Comparison of ENCODE assay signal across 1 cellular context in the genomic region with DNA sequence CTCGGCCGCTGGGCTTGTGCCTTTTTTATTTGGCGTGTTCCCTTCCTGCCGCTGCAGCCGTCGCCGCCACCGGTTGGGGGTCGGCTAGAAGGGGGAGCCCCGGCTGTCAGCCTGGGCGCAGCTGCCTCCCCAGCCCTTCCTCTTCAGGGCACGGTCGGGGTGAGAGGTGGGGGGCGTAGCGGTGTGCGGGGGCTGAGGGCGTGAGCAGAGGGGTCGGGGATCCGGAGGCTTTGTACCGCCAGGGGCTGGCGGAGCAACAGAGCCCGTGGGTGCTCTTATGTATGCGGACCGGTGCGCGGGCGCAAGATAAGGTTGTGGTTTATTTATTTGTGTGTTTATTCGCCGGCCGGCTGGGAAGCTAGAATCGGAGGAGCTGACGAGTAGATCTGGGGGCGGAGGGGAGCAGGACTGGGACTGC.
TF ChIP-seq lines count a peak whose summit lies in the region.

No MANE protein-coding gene starts in this region.

TF ChIP-seq in HepG2, 621 proteins besides CTCF, POLR2A, EP300 and RAD21 (continued from another document):
- TF ChIP-seq, protein P1, sequence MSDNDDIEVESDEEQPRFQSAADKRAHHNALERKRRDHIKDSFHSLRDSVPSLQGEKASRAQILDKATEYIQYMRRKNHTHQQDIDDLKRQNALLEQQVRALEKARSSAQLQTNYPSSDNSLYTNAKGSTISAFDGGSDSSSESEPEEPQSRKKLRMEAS (IDR thresholded peaks at IDR 0.05) = no peak
- no peak for TF ChIP-seq ZNF367 (CRISPR knock-in tag; IDR thresholded peaks at IDR 0.05; ENCODE audit: borderline replicate concordance)
- TF ChIP-seq SRSF9 (IDR thresholded peaks at IDR 0.05; ENCODE audit: borderline replicate concordance, insufficient read depth, low read depth, low read length, poor library complexity, severe bottlenecking) = no peak
- no peak for TF ChIP-seq ZNF557 (CRISPR knock-in tag; IDR thresholded peaks at IDR 0.05)
- TF ChIP-seq ZNF816 (CRISPR knock-in tag; IDR thresholded peaks at IDR 0.05; ENCODE audit: borderline replicate concordance) = no peak
- TF ChIP-seq, protein P2, sequence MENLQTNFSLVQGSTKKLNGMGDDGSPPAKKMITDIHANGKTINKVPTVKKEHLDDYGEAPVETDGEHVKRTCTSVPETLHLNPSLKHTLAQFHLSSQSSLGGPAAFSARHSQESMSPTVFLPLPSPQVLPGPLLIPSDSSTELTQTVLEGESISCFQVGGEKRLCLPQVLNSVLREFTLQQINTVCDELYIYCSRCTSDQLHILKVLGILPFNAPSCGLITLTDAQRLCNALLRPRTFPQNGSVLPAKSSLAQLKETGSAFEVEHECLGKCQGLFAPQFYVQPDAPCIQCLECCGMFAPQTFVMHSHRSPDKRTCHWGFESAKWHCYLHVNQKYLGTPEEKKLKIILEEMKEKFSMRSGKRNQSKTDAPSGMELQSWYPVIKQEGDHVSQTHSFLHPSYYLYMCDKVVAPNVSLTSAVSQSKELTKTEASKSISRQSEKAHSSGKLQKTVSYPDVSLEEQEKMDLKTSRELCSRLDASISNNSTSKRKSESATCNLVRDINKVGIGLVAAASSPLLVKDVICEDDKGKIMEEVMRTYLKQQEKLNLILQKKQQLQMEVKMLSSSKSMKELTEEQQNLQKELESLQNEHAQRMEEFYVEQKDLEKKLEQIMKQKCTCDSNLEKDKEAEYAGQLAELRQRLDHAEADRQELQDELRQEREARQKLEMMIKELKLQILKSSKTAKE (CRISPR knock-in tag; IDR thresholded peaks at IDR 0.05; ENCODE audit: borderline replicate concordance) = no peak
- TF ChIP-seq, protein P3, sequence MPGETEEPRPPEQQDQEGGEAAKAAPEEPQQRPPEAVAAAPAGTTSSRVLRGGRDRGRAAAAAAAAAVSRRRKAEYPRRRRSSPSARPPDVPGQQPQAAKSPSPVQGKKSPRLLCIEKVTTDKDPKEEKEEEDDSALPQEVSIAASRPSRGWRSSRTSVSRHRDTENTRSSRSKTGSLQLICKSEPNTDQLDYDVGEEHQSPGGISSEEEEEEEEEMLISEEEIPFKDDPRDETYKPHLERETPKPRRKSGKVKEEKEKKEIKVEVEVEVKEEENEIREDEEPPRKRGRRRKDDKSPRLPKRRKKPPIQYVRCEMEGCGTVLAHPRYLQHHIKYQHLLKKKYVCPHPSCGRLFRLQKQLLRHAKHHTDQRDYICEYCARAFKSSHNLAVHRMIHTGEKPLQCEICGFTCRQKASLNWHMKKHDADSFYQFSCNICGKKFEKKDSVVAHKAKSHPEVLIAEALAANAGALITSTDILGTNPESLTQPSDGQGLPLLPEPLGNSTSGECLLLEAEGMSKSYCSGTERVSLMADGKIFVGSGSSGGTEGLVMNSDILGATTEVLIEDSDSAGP (CRISPR knock-in tag; IDR thresholded peaks at IDR 0.05; ENCODE audit: borderline replicate concordance) = no peak
- TF ChIP-seq, protein P4, sequence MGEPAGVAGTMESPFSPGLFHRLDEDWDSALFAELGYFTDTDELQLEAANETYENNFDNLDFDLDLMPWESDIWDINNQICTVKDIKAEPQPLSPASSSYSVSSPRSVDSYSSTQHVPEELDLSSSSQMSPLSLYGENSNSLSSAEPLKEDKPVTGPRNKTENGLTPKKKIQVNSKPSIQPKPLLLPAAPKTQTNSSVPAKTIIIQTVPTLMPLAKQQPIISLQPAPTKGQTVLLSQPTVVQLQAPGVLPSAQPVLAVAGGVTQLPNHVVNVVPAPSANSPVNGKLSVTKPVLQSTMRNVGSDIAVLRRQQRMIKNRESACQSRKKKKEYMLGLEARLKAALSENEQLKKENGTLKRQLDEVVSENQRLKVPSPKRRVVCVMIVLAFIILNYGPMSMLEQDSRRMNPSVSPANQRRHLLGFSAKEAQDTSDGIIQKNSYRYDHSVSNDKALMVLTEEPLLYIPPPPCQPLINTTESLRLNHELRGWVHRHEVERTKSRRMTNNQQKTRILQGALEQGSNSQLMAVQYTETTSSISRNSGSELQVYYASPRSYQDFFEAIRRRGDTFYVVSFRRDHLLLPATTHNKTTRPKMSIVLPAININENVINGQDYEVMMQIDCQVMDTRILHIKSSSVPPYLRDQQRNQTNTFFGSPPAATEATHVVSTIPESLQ (CRISPR knock-in tag; conservative IDR thresholded peaks at IDR 0.05) = no peak
